Comparison of ENCODE assay signal across 27 cellular contexts in genomic region chr17:73693016-73693545, GRCh38. TPM values are rescaled to one million over a fixed set of nuclear protein-coding genes. Genes with fewer than 3 reads are reported as not detected.
"Had no signal": no experiment of that assay in that cellular context is flagged by ENCODE, and none has a peak within 500 bp of the region (broad histone marks: within the 10 kb centered on the region; RNA-seq: fewer than 3 reads in every experiment).

No MANE protein-coding gene starts in this region.

- ATAC-seq: activated T-cell treated with anti-CD3 and anti-CD28 coated beads, Interleukin-2, amount 50 U/mL, for 72 hours; esophagus mucosa; foreskin keratinocyte; heart left ventricle; lower lobe of right lung; mucosa of descending colon; natural killer cell treated with Interleukin-12 subunit alpha and Interleukin-12 subunit beta and Interleukin-15 and Interleukin-18, amount 100 ng/mL, for 72 hours; psoas muscle; right cardiac atrium; T-cell had no signal

- H3K9me3 ChIP-seq: adrenal gland, heart left ventricle, lower lobe of right lung, mucosa of descending colon, psoas muscle had no signal

- H3K36me3 ChIP-seq: adrenal gland, brain microvascular endothelial cell, heart left ventricle, lower lobe of right lung, tibial nerve had no signal

- H3K9me3 Mint-ChIP-seq: activated B cell treated with CpG ODN at 0.5 μM for 24 hours; activated naive CD4-positive, alpha-beta T cell treated with anti-CD3 and anti-CD28 coated beads for 36 hours; immature natural killer cell had no signal

- H3K9ac ChIP-seq: parathyroid adenoma had no signal

- H3K79me2 ChIP-seq: parathyroid adenoma had no signal

- H3K4me1 ChIP-seq: adrenal gland, foreskin keratinocyte, heart left ventricle, lower lobe of right lung, parathyroid adenoma, psoas muscle, tibial nerve had no signal

- H3K4me3 Mint-ChIP-seq: activated B cell treated with CpG ODN at 0.5 μM for 24 hours; activated naive CD4-positive, alpha-beta T cell treated with anti-CD3 and anti-CD28 coated beads for 36 hours; activated naive CD8-positive, alpha-beta T cell treated with anti-CD3 and anti-CD28 coated beads for 36 hours; activated T-cell treated with anti-CD3 and anti-CD28 coated beads, Interleukin-2, amount 50 U/mL, for 72 hours; immature natural killer cell; natural killer cell treated with Interleukin-12 subunit alpha and Interleukin-12 subunit beta and Interleukin-15 and Interleukin-18, amount 100 ng/mL, for 72 hours; T-cell had no signal

- H3K4me3 ChIP-seq: adrenal gland, coronary artery, heart left ventricle, lower lobe of right lung, mucosa of descending colon, psoas muscle, tibial nerve had no signal

- DNase-seq: activated B cell treated with CpG ODN at 0.5 μM for 24 hours; activated CD4-positive, alpha-beta T cell treated with anti-CD3 and anti-CD28 coated beads, Interleukin-2, amount 50 U/mL, for 1 hour; activated naive CD4-positive, alpha-beta T cell treated with anti-CD3 and anti-CD28 coated beads for 36 hours; activated naive CD8-positive, alpha-beta T cell treated with anti-CD3 and anti-CD28 coated beads for 36 hours; activated T-cell treated with anti-CD3 and anti-CD28 coated beads for 4 hours; activated T-cell treated with anti-CD3 and anti-CD28 coated beads, Interleukin-2, amount 50 U/mL, for 72 hours; adrenal gland; aorta; brain microvascular endothelial cell; foreskin keratinocyte; heart left ventricle; immature natural killer cell; lower lobe of right lung; mesenchymal stem cell; mucosa of descending colon; nucleus accumbens; psoas muscle; right cardiac atrium; stimulated activated CD4-positive, alpha-beta T cell treated with anti-CD3 and anti-CD28 coated beads, Interleukin-2, amount 100 ng/mL, for 48 hours; stimulated activated naive CD4-positive, alpha-beta T cell treated with Interleukin-2 at 50 U/mL for 16 hours; T-cell had no signal

- H3K27me3 Mint-ChIP-seq: activated naive CD8-positive, alpha-beta T cell treated with anti-CD3 and anti-CD28 coated beads for 36 hours had no signal

- H2AFZ ChIP-seq: parathyroid adenoma had no signal

- H3K27me3 ChIP-seq: adrenal gland, brain microvascular endothelial cell, foreskin keratinocyte, tibial nerve had no signal

- H3K4me1 Mint-ChIP-seq: activated B cell treated with CpG ODN at 0.5 μM for 24 hours; activated naive CD8-positive, alpha-beta T cell treated with anti-CD3 and anti-CD28 coated beads for 36 hours; immature natural killer cell had no signal

- H3K36me3 Mint-ChIP-seq: activated naive CD8-positive, alpha-beta T cell treated with anti-CD3 and anti-CD28 coated beads for 36 hours; immature natural killer cell; natural killer cell treated with Interleukin-12 subunit alpha and Interleukin-12 subunit beta and Interleukin-15 and Interleukin-18, amount 100 ng/mL, for 72 hours; T-cell had no signal

- H3K27ac Mint-ChIP-seq: activated B cell treated with CpG ODN at 0.5 μM for 24 hours; activated naive CD4-positive, alpha-beta T cell treated with anti-CD3 and anti-CD28 coated beads for 36 hours; activated naive CD8-positive, alpha-beta T cell treated with anti-CD3 and anti-CD28 coated beads for 36 hours; activated T-cell treated with anti-CD3 and anti-CD28 coated beads, Interleukin-2, amount 50 U/mL, for 72 hours; immature natural killer cell; natural killer cell treated with Interleukin-12 subunit alpha and Interleukin-12 subunit beta and Interleukin-15 and Interleukin-18, amount 100 ng/mL, for 72 hours; T-cell had no signal

- H3K27ac ChIP-seq: adrenal gland, brain microvascular endothelial cell, coronary artery, foreskin keratinocyte, heart left ventricle, lower lobe of right lung, parathyroid adenoma, psoas muscle, tibial nerve had no signal

RNA-seq across cellular contexts. Expression of gene SDK2, which starts 48.8 kb away (rescaled TPM):
- total RNA-seq: myocyte had no signal
- polyA plus RNA-seq: immature natural killer cell had no signal
